Comparison of ENCODE assay signal across 17 cellular contexts in genomic region chr22:29917052-29917902, GRCh38. TPM values are rescaled to one million over a fixed set of nuclear protein-coding genes. Genes with fewer than 3 reads are reported as not detected.
DNase-seq lines count a peak whose midpoint lies in the region; ATAC-seq and TF ChIP-seq lines count a peak whose summit lies in the region.
"Had no signal": no experiment of that assay in that cellular context is flagged by ENCODE, and none has a peak within 500 bp of the region (broad histone marks: within the 10 kb centered on the region; RNA-seq: fewer than 3 reads in every experiment).

No MANE protein-coding gene starts in this region.

- no peaks in the 10 kb centered on the region for H3K36me3 ChIP-seq in left ventricle myocardium inferior
- H3K36me3 ChIP-seq: Peyer's patch had no signal

- no peak overlapping the region for H3K27ac ChIP-seq in left ventricle myocardium inferior (replicated peaks)
- H3K27ac ChIP-seq: epithelial cell of prostate, Peyer's patch had no signal

- H3K36me3 Mint-ChIP-seq in memory B cell: peaks cover 3% of the 10 kb centered on the region
- no peaks in the 10 kb centered on the region for H3K36me3 Mint-ChIP-seq in activated T-helper 1 cell treated with anti-CD3 and anti-CD28 coated beads, Interleukin-12 subunit alpha, Interleukin-12 subunit beta, Interleukin-2, Interleukin-4 antibody, amounts not matched to agents 30 ng/mL and 10 ng/mL and 1 ng/mL, durations not matched to agents 14 hours and 24 hours and 36 hours (ENCODE audit: low read depth)

- H3K4me1 ChIP-seq in left ventricle myocardium inferior: peaks cover 67% of the 10 kb centered on the region

- no peaks in the 10 kb centered on the region for H3K9me3 ChIP-seq in left ventricle myocardium inferior (replicated peaks)
- H3K9me3 ChIP-seq: Peyer's patch had no signal

- H3K4me3 ChIP-seq in left ventricle myocardium inferior: no peak overlapping the region
- H3K4me3 ChIP-seq: Peyer's patch had no signal

- no peaks in the 10 kb centered on the region for H3K27me3 Mint-ChIP-seq in memory B cell
- H3K27me3 Mint-ChIP-seq in activated T-helper 1 cell treated with anti-CD3 and anti-CD28 coated beads, Interleukin-12 subunit alpha, Interleukin-12 subunit beta, Interleukin-2, Interleukin-4 antibody, amounts not matched to agents 30 ng/mL and 10 ng/mL and 1 ng/mL, durations not matched to agents 14 hours and 24 hours and 36 hours (ENCODE audit: insufficient read depth): no peaks in the 10 kb centered on the region
- H3K27me3 Mint-ChIP-seq: naive thymus-derived CD8-positive, alpha-beta T cell had no signal

- no peak overlapping the region for H3K4me3 Mint-ChIP-seq in memory B cell
- no peak overlapping the region for H3K4me3 Mint-ChIP-seq in activated T-helper 1 cell treated with anti-CD3 and anti-CD28 coated beads, Interleukin-12 subunit alpha, Interleukin-12 subunit beta, Interleukin-2, Interleukin-4 antibody, amounts not matched to agents 30 ng/mL and 10 ng/mL and 1 ng/mL, durations not matched to agents 14 hours and 24 hours and 36 hours
- H3K4me3 Mint-ChIP-seq: naive thymus-derived CD8-positive, alpha-beta T cell had no signal

- H3K9me3 Mint-ChIP-seq in memory B cell: no peaks in the 10 kb centered on the region
- H3K9me3 Mint-ChIP-seq in activated T-helper 1 cell treated with anti-CD3 and anti-CD28 coated beads, Interleukin-12 subunit alpha, Interleukin-12 subunit beta, Interleukin-2, Interleukin-4 antibody, amounts not matched to agents 30 ng/mL and 10 ng/mL and 1 ng/mL, durations not matched to agents 14 hours and 24 hours and 36 hours: no peaks in the 10 kb centered on the region

- TF ChIP-seq CTCF in left ventricle myocardium inferior (IDR thresholded peaks at IDR 0.05; ENCODE audit: borderline replicate concordance): no peak

- H3K4me1 Mint-ChIP-seq in memory B cell: peaks cover 36% of the 10 kb centered on the region
- H3K4me1 Mint-ChIP-seq in activated T-helper 1 cell treated with anti-CD3 and anti-CD28 coated beads, Interleukin-12 subunit alpha, Interleukin-12 subunit beta, Interleukin-2, Interleukin-4 antibody, amounts not matched to agents 30 ng/mL and 10 ng/mL and 1 ng/mL, durations not matched to agents 14 hours and 24 hours and 36 hours (ENCODE audit: low read depth): peaks cover 6% of the 10 kb centered on the region

- no peaks in the 10 kb centered on the region for H3K27me3 ChIP-seq in left ventricle myocardium inferior (ENCODE audit: low read depth)
- H3K27me3 ChIP-seq: Peyer's patch had no signal

- intact Hi-C loops in Right ventricle myocardium superior (cut with DNase I): loop anchor here (10.0 kb wide), 1 partner anchor 58 kb away; no protein-coding TSS in a partner anchor
- intact Hi-C loops in left ventricle myocardium inferior (cut with micrococcal nuclease): no loop called here
- intact Hi-C loops in activated T-helper 1 cell treated with anti-CD3 and anti-CD28 coated beads, Interleukin-12 subunit alpha, Interleukin-12 subunit beta, Interleukin-2, Interleukin-4 antibody, amounts not matched to agents 30 ng/mL and 10 ng/mL and 1 ng/mL, durations not matched to agents 14 hours and 24 hours and 36 hours (cut with micrococcal nuclease): no loop called here

- peak overlapping the region; percentile 21 for H3K27ac Mint-ChIP-seq in memory B cell
- no peak overlapping the region for H3K27ac Mint-ChIP-seq in activated T-helper 1 cell treated with anti-CD3 and anti-CD28 coated beads, Interleukin-12 subunit alpha, Interleukin-12 subunit beta, Interleukin-2, Interleukin-4 antibody, amounts not matched to agents 30 ng/mL and 10 ng/mL and 1 ng/mL, durations not matched to agents 14 hours and 24 hours and 36 hours

- ATAC-seq in Right ventricle myocardium superior (ENCODE audit: poor library complexity) (peak; percentile 78), memory B cell (ENCODE audit: low read depth) (no peak)
- ATAC-seq: naive thymus-derived CD8-positive, alpha-beta T cell had no signal

- DNase-seq in Right ventricle myocardium superior: peak; percentile 52
- no peak for DNase-seq in left ventricle myocardium inferior
- DNase-seq in fibroblast of gingiva (ENCODE audit: low read depth): peak; percentile 78
- no peak for DNase-seq in memory B cell (ENCODE audit: low spot score in 2 of 2)
- no peak for DNase-seq in NCI-H774 (lab: John Stamatoyannopoulos, UW)
- DNase-seq in ecto neural progenitor cell (ENCODE audit: low spot score): no peak
- DNase-seq in activated T-helper 1 cell treated with anti-CD3 and anti-CD28 coated beads, Interleukin-12 subunit alpha, Interleukin-12 subunit beta, Interleukin-2, Interleukin-4 antibody, amounts not matched to agents 30 ng/mL and 10 ng/mL and 1 ng/mL, durations not matched to agents 14 hours and 24 hours and 36 hours (ENCODE audit: low spot score): no peak
- DNase-seq in SW 1271 (lab: John Stamatoyannopoulos, UW): no peak
- DNase-seq: activated CD8-positive, alpha-beta memory T cell treated with anti-CD3 and anti-CD28 coated beads, Interleukin-2, amount 50 U/mL, for 4 hours; activated naive CD4-positive, alpha-beta T cell treated with anti-CD3 and anti-CD28 coated beads, Interleukin-2, amount 50 U/mL, for 16 hours; Calu3; naive thymus-derived CD8-positive, alpha-beta T cell; NCI-H187; NCI-H524; Peyer's patch; stimulated activated CD4-positive, alpha-beta T cell treated with anti-CD3 and anti-CD28 coated beads, Interleukin-4, amount 100 ng/mL, for 4 hours had no signal

RNA-seq across cellular contexts. Expression of gene MTMR3, which starts 34.3 kb away (rescaled TPM):
- 29.9 TPM for total RNA-seq in Right ventricle myocardium superior
- 31.3 TPM for total RNA-seq in left ventricle myocardium inferior
- 20.6 and 27.8 TPM in 2 replicates for total RNA-seq in activated T-helper 1 cell treated with anti-CD3 and anti-CD28 coated beads, Interleukin-12 subunit alpha, Interleukin-12 subunit beta, Interleukin-2, Interleukin-4 antibody, amounts not matched to agents 30 ng/mL and 10 ng/mL and 1 ng/mL, durations not matched to agents 14 hours and 24 hours and 36 hours

Comparison
In these comparisons a context has a peak if more than half of its experiments do, and no peak if none do; other contexts are left out.
1. DNase-seq: peak in Right ventricle myocardium superior (single experiment) and fibroblast of gingiva (single experiment); none in left ventricle myocardium inferior (single experiment), memory B cell (0 of 2), NCI-H774 (single experiment), ecto neural progenitor cell (single experiment), activated T-helper 1 cell treated with anti-CD3 and anti-CD28 coated beads, Interleukin-12 subunit alpha, Interleukin-12 subunit beta, Interleukin-2, Interleukin-4 antibody, amounts not matched to agents 30 ng/mL and 10 ng/mL and 1 ng/mL, durations not matched to agents 14 hours and 24 hours and 36 hours (single experiment) and SW 1271 (0 of 2).